In genomic region chr3:126982125-126982521, GRCh38 we compare ENCODE assay signal across 8 cellular contexts. TPM values are rescaled to one million over a fixed set of nuclear protein-coding genes. Genes with fewer than 3 reads are reported as not detected.
A peak's percentile ranks its signal among the peaks of the same experiment; 100 is the strongest.
DNase-seq lines count a peak whose midpoint lies in the region; ATAC-seq and TF ChIP-seq lines count a peak whose summit lies in the region.

No MANE protein-coding gene starts in this region.

- DNase-seq in NCI-H1694 treated with DMSO at 0.1 percent for 48 hours (lab: John Stamatoyannopoulos, UW) (peak; percentile 45), NCI-H1694 (lab: John Stamatoyannopoulos, UW) (no peak), RWPE2 (ENCODE audit: low spot score) (no peak), breast epithelium (ENCODE audit: low spot score in 2 of 2) (no peak), mesothelial cell of epicardium (ENCODE audit: low spot score in 2 of 2, unreplicated experiment in 2 of 2) (no peak), NCI-H524 treated with DMSO at 0.1 percent for 48 hours (lab: John Stamatoyannopoulos, UW) (no peak)
- peak in 1 of 2 donors; percentile 43 for DNase-seq in stimulated activated effector memory CD8-positive, alpha-beta T cell treated with anti-CD3 and anti-CD28 coated beads, Interleukin-12 subunit alpha, Interleukin-12 subunit beta, amount 100 ng/mL, for 72 hours (ENCODE audit: low spot score in 2 of 2)

- H3K4me1 ChIP-seq in RWPE2 (ENCODE audit: insufficient read depth, poor library complexity, severe bottlenecking), result peaks cover 5% of the 10 kb centered on the region
- H3K4me1 ChIP-seq in breast epithelium, result peaks cover 3 to 6% of the 10 kb centered on the region in 2 donors

- H3K36me3 Mint-ChIP-seq in mesothelial cell of epicardium, result no peaks in the 10 kb centered on the region
- peaks cover 8% of the 10 kb centered on the region for H3K36me3 Mint-ChIP-seq in stimulated activated effector memory CD8-positive, alpha-beta T cell treated with anti-CD3 and anti-CD28 coated beads, Interleukin-12 subunit alpha, Interleukin-12 subunit beta, amount 100 ng/mL, for 72 hours

- intact Hi-C loops in breast epithelium (cut with DNase I; ENCODE audit: low total_unique reads), result loop anchor here (5.0 kb wide), 1 partner anchor 230 kb away; no protein-coding TSS in a partner anchor

- H3K27me3 Mint-ChIP-seq in mesothelial cell of epicardium (ENCODE audit: low read depth), result peaks cover 49% of the 10 kb centered on the region

- H3K36me3 ChIP-seq in RWPE2 (ENCODE audit: low read depth) (peaks cover 5% of the 10 kb centered on the region; the same call in 1 of the 2 replicates), breast epithelium (no peaks in the 10 kb centered on the region)

- TF ChIP-seq CTCF in RWPE2 (IDR thresholded peaks at IDR 0.05; ENCODE audit: poor library complexity, severe bottlenecking) (no peak), breast epithelium (IDR thresholded peaks at IDR 0.05) (no peak), mesothelial cell of epicardium (IDR thresholded peaks at IDR 0.05; ENCODE audit: unreplicated experiment) (no peak)

- H3K9me3 Mint-ChIP-seq in mesothelial cell of epicardium, result no peaks in the 10 kb centered on the region
- H3K9me3 Mint-ChIP-seq in stimulated activated effector memory CD8-positive, alpha-beta T cell treated with anti-CD3 and anti-CD28 coated beads, Interleukin-12 subunit alpha, Interleukin-12 subunit beta, amount 100 ng/mL, for 72 hours, result no peaks in the 10 kb centered on the region

- H3K4me3 Mint-ChIP-seq in mesothelial cell of epicardium, result peak overlapping the region; percentile 56
- peak overlapping the region; percentile 73 for H3K4me3 Mint-ChIP-seq in stimulated activated effector memory CD8-positive, alpha-beta T cell treated with anti-CD3 and anti-CD28 coated beads, Interleukin-12 subunit alpha, Interleukin-12 subunit beta, amount 100 ng/mL, for 72 hours

- H3K27ac Mint-ChIP-seq in mesothelial cell of epicardium, result no peak overlapping the region
- no peak overlapping the region for H3K27ac Mint-ChIP-seq in stimulated activated effector memory CD8-positive, alpha-beta T cell treated with anti-CD3 and anti-CD28 coated beads, Interleukin-12 subunit alpha, Interleukin-12 subunit beta, amount 100 ng/mL, for 72 hours

- no peaks in the 10 kb centered on the region for H3K9me3 ChIP-seq in RWPE2 (ENCODE audit: severe bottlenecking)
- H3K9me3 ChIP-seq in breast epithelium, result no peaks in the 10 kb centered on the region

- peaks cover 22% of the 10 kb centered on the region for H3K4me1 Mint-ChIP-seq in mesothelial cell of epicardium
- peaks cover 18% of the 10 kb centered on the region for H3K4me1 Mint-ChIP-seq in stimulated activated effector memory CD8-positive, alpha-beta T cell treated with anti-CD3 and anti-CD28 coated beads, Interleukin-12 subunit alpha, Interleukin-12 subunit beta, amount 100 ng/mL, for 72 hours

- H3K27me3 ChIP-seq in RWPE2 (ENCODE audit: insufficient read depth, poor library complexity, severe bottlenecking), result no peaks in the 10 kb centered on the region
- no peaks in the 10 kb centered on the region for H3K27me3 ChIP-seq in breast epithelium

- H3K27ac ChIP-seq in RWPE2 (ENCODE audit: poor library complexity, severe bottlenecking) (peak overlapping the region; percentile 5), breast epithelium (peak overlapping the region; percentile 40 to 77)

- peak; percentile 17 for ATAC-seq in HG02938 (IDR thresholded peaks at IDR 0.05; ENCODE audit: unreplicated experiment)
- ATAC-seq in RWPE2 (ENCODE audit: low read depth), result peak; percentile 3; the same call in 2 of the 3 replicates
- peak; percentile 60 for ATAC-seq in stimulated activated effector memory CD8-positive, alpha-beta T cell treated with anti-CD3 and anti-CD28 coated beads, Interleukin-12 subunit alpha, Interleukin-12 subunit beta, amount 100 ng/mL, for 72 hours

- H3K4me3 ChIP-seq in RWPE2 (ENCODE audit: severe bottlenecking) (peak overlapping the region; percentile 75), breast epithelium (peak overlapping the region; percentile 28 to 94 (median 85))

- no peak for TF ChIP-seq POLR2A in breast epithelium (IDR thresholded peaks at IDR 0.05)

RNA-seq across cellular contexts. Expression of gene PLXNA1, which starts 0.8 kb away (rescaled TPM):
- 10 to 100 TPM; 21.3 to 32.2 (median 25.9) TPM for total RNA-seq in breast epithelium
- total RNA-seq in mesothelial cell of epicardium, result 50.1 to 55.2 TPM (median 54.2 TPM) in 3 replicates

Comparison
In these comparisons a context has a peak if more than half of its experiments do, and no peak if none do; other contexts are left out.
1. ATAC-seq: peak in every context shown above with its lines; median percentile 60 in stimulated activated effector memory CD8-positive, alpha-beta T cell treated with anti-CD3 and anti-CD28 coated beads, Interleukin-12 subunit alpha, Interleukin-12 subunit beta, amount 100 ng/mL, for 72 hours; 17 in HG02938; 3 in RWPE2.